Comparison of ENCODE assay signal across 1 cellular context in the genomic region with DNA sequence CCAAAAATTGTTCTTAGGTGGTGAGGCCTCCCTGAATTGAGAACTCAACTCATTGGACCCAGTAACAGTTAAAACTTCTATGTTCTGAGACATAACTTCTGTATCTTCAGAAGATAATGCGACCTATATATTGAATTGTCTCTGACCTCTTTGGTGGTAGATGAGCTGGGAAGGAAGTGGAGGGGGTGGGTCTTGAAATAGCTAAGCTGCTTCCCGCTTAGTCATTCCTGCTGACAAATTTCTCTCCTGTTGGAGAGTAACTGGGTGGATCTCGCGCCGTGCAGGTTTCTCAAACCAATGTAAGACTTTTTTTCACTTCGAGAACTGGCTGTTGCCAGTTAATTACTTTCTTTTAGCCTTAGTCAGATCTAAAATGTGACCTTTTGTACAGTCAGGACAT.
TF ChIP-seq lines count a peak whose summit lies in the region.

No MANE protein-coding gene starts in this region.

TF ChIP-seq in K562, 482 proteins besides CTCF, POLR2A, EP300 and RAD21 (continued from another document):
- TF ChIP-seq, protein P1, sequence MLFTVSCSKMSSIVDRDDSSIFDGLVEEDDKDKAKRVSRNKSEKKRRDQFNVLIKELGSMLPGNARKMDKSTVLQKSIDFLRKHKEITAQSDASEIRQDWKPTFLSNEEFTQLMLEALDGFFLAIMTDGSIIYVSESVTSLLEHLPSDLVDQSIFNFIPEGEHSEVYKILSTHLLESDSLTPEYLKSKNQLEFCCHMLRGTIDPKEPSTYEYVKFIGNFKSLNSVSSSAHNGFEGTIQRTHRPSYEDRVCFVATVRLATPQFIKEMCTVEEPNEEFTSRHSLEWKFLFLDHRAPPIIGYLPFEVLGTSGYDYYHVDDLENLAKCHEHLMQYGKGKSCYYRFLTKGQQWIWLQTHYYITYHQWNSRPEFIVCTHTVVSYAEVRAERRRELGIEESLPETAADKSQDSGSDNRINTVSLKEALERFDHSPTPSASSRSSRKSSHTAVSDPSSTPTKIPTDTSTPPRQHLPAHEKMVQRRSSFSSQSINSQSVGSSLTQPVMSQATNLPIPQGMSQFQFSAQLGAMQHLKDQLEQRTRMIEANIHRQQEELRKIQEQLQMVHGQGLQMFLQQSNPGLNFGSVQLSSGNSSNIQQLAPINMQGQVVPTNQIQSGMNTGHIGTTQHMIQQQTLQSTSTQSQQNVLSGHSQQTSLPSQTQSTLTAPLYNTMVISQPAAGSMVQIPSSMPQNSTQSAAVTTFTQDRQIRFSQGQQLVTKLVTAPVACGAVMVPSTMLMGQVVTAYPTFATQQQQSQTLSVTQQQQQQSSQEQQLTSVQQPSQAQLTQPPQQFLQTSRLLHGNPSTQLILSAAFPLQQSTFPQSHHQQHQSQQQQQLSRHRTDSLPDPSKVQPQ (CRISPR knock-in tag; IDR thresholded peaks at IDR 0.05; ENCODE audit: borderline replicate concordance) = no peak
- TF ChIP-seq, protein P2, sequence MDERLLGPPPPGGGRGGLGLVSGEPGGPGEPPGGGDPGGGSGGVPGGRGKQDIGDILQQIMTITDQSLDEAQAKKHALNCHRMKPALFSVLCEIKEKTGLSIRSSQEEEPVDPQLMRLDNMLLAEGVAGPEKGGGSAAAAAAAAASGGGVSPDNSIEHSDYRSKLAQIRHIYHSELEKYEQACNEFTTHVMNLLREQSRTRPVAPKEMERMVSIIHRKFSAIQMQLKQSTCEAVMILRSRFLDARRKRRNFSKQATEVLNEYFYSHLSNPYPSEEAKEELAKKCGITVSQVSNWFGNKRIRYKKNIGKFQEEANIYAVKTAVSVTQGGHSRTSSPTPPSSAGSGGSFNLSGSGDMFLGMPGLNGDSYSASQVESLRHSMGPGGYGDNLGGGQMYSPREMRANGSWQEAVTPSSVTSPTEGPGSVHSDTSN (CRISPR knock-in tag; IDR thresholded peaks at IDR 0.05; ENCODE audit: low read depth) = no peak
- TF ChIP-seq, protein P2 (tag; conservative IDR thresholded peaks at IDR 0.05; ENCODE audit: low read depth) = peak; percentile 35
- TF ChIP-seq BRCA1 (IDR thresholded peaks at IDR 0.05) = no peak
- no peak for TF ChIP-seq BRCA1 (CRISPR knock-in tag; IDR thresholded peaks at IDR 0.05)
- TF ChIP-seq, protein P3, sequence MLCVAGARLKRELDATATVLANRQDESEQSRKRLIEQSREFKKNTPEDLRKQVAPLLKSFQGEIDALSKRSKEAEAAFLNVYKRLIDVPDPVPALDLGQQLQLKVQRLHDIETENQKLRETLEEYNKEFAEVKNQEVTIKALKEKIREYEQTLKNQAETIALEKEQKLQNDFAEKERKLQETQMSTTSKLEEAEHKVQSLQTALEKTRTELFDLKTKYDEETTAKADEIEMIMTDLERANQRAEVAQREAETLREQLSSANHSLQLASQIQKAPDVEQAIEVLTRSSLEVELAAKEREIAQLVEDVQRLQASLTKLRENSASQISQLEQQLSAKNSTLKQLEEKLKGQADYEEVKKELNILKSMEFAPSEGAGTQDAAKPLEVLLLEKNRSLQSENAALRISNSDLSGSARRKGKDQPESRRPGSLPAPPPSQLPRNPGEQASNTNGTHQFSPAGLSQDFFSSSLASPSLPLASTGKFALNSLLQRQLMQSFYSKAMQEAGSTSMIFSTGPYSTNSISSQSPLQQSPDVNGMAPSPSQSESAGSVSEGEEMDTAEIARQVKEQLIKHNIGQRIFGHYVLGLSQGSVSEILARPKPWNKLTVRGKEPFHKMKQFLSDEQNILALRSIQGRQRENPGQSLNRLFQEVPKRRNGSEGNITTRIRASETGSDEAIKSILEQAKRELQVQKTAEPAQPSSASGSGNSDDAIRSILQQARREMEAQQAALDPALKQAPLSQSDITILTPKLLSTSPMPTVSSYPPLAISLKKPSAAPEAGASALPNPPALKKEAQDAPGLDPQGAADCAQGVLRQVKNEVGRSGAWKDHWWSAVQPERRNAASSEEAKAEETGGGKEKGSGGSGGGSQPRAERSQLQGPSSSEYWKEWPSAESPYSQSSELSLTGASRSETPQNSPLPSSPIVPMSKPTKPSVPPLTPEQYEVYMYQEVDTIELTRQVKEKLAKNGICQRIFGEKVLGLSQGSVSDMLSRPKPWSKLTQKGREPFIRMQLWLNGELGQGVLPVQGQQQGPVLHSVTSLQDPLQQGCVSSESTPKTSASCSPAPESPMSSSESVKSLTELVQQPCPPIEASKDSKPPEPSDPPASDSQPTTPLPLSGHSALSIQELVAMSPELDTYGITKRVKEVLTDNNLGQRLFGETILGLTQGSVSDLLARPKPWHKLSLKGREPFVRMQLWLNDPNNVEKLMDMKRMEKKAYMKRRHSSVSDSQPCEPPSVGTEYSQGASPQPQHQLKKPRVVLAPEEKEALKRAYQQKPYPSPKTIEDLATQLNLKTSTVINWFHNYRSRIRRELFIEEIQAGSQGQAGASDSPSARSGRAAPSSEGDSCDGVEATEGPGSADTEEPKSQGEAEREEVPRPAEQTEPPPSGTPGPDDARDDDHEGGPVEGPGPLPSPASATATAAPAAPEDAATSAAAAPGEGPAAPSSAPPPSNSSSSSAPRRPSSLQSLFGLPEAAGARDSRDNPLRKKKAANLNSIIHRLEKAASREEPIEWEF (CRISPR knock-in tag; IDR thresholded peaks at IDR 0.05) = no peak
- TF ChIP-seq ZNF3 (CRISPR knock-in tag; IDR thresholded peaks at IDR 0.05) = no peak
- TF ChIP-seq ZFP30 (CRISPR knock-in tag; IDR thresholded peaks at IDR 0.05; ENCODE audit: borderline replicate concordance) = no peak
- peak; percentile 28; the same call in 1 of the 2 replicates for TF ChIP-seq RNF2 (IDR thresholded peaks at IDR 0.05)
- TF ChIP-seq ZNF146 (CRISPR knock-in tag; IDR thresholded peaks at IDR 0.05; ENCODE audit: unreplicated experiment) = no peak
- TF ChIP-seq TRIM24 (IDR thresholded peaks at IDR 0.05) = peak in 1 of 2 experiments; percentile 39; a peak in 3 of 4 replicates
- TF ChIP-seq CXXC5 (CRISPR knock-in tag; IDR thresholded peaks at IDR 0.05) = 0 out of 2 replicates have a peak, but pooled peaks have one; percentile 16
- no peak for TF ChIP-seq SRSF3 (IDR thresholded peaks at IDR 0.05; ENCODE audit: insufficient read depth, low read length)
- peak; percentile 48 for TF ChIP-seq MEIS2 (IDR thresholded peaks at IDR 0.05; ENCODE audit: partially characterized antibody)
- TF ChIP-seq ETV1 (tag; conservative IDR thresholded peaks at IDR 0.05; ENCODE audit: low read depth) = 0 out of 2 replicates have a peak, but pooled peaks have one; percentile 26
- peak; percentile 79 for TF ChIP-seq SMARCA4 (IDR thresholded peaks at IDR 0.05)
- no peak for TF ChIP-seq PRPF4 (IDR thresholded peaks at IDR 0.05; ENCODE audit: insufficient read depth, low read depth, low read length, poor library complexity, severe bottlenecking)
- no peak for TF ChIP-seq FOXA3 (CRISPR knock-in tag; conservative IDR thresholded peaks at IDR 0.05 in 1 of 2, IDR thresholded peaks at IDR 0.05 in 1 of 2)
- TF ChIP-seq ETV6 (IDR thresholded peaks at IDR 0.05; ENCODE audit: borderline replicate concordance in 1 of 2, low read depth in 2 of 2, low read length in 1 of 2) = peak in 1 of 2 experiments; percentile 53; a peak in 2 of 4 replicates
- TF ChIP-seq ETV6 (CRISPR knock-in tag; IDR thresholded peaks at IDR 0.05; ENCODE audit: borderline replicate concordance) = no peak
- no peak for TF ChIP-seq CC2D1A (IDR thresholded peaks at IDR 0.05)
- TF ChIP-seq, protein P4, sequence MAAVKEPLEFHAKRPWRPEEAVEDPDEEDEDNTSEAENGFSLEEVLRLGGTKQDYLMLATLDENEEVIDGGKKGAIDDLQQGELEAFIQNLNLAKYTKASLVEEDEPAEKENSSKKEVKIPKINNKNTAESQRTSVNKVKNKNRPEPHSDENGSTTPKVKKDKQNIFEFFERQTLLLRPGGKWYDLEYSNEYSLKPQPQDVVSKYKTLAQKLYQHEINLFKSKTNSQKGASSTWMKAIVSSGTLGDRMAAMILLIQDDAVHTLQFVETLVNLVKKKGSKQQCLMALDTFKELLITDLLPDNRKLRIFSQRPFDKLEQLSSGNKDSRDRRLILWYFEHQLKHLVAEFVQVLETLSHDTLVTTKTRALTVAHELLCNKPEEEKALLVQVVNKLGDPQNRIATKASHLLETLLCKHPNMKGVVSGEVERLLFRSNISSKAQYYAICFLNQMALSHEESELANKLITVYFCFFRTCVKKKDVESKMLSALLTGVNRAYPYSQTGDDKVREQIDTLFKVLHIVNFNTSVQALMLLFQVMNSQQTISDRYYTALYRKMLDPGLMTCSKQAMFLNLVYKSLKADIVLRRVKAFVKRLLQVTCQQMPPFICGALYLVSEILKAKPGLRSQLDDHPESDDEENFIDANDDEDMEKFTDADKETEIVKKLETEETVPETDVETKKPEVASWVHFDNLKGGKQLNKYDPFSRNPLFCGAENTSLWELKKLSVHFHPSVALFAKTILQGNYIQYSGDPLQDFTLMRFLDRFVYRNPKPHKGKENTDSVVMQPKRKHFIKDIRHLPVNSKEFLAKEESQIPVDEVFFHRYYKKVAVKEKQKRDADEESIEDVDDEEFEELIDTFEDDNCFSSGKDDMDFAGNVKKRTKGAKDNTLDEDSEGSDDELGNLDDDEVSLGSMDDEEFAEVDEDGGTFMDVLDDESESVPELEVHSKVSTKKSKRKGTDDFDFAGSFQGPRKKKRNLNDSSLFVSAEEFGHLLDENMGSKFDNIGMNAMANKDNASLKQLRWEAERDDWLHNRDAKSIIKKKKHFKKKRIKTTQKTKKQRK (IDR thresholded peaks at IDR 0.05; ENCODE audit: borderline replicate concordance, low read depth, low read length) = no peak
- TF ChIP-seq, protein P5, sequence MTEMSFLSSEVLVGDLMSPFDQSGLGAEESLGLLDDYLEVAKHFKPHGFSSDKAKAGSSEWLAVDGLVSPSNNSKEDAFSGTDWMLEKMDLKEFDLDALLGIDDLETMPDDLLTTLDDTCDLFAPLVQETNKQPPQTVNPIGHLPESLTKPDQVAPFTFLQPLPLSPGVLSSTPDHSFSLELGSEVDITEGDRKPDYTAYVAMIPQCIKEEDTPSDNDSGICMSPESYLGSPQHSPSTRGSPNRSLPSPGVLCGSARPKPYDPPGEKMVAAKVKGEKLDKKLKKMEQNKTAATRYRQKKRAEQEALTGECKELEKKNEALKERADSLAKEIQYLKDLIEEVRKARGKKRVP (CRISPR knock-in tag; IDR thresholded peaks at IDR 0.05) = no peak
- no peak for TF ChIP-seq ZNF212 (CRISPR knock-in tag; IDR thresholded peaks at IDR 0.05)
- TF ChIP-seq U2AF2 (optimal IDR thresholded peaks at IDR 0.05; ENCODE audit: low read depth, low read length) = no peak
- TF ChIP-seq CBFA2T3 (IDR thresholded peaks at IDR 0.05) = peak; percentile 35; the same call in 1 of the 2 replicates
- peak in 1 of 2 experiments; percentile 65; a peak in 1 of 3 replicates for TF ChIP-seq CBX3 (IDR thresholded peaks at IDR 0.05; ENCODE audit: borderline replicate concordance in 1 of 2, low read length in 2 of 2)
- peak; percentile 96 for TF ChIP-seq NFE2 (IDR thresholded peaks at IDR 0.05; ENCODE audit: low read depth)
